9 cellular contexts compared by ENCODE assay signal in genomic region chr6:100472674-100473073, GRCh38. TPM values are rescaled to one million over a fixed set of nuclear protein-coding genes. Genes with fewer than 3 reads are reported as not detected.
DNase-seq lines count a peak whose midpoint lies in the region; ATAC-seq and TF ChIP-seq lines count a peak whose summit lies in the region.
"Had no signal": no experiment of that assay in that cellular context is flagged by ENCODE, and none has a peak within 500 bp of the region (broad histone marks: within the 10 kb centered on the region; RNA-seq: fewer than 3 reads in every experiment).

No MANE protein-coding gene starts in this region.

- H3K27ac ChIP-seq in sigmoid colon: no peak overlapping the region
- no peak overlapping the region for H3K27ac ChIP-seq in adrenal gland

- TF ChIP-seq POLR2A in sigmoid colon (IDR thresholded peaks at IDR 0.05) (no peak), adrenal gland (IDR thresholded peaks at IDR 0.05) (no peak)

- no peak overlapping the region for H3K27ac Mint-ChIP-seq in chondrocyte (ENCODE audit: unreplicated experiment)

- peaks cover 13% of the 10 kb centered on the region for H3K27me3 Mint-ChIP-seq in chondrocyte (ENCODE audit: low read depth)

- H3K4me3 Mint-ChIP-seq in chondrocyte (ENCODE audit: unreplicated experiment): no peak overlapping the region

- H3K9me3 Mint-ChIP-seq in chondrocyte (ENCODE audit: low read depth): no peaks in the 10 kb centered on the region

- peak; percentile 58 for TF ChIP-seq CTCF in chondrocyte (IDR thresholded peaks at IDR 0.05)
- no peak for TF ChIP-seq CTCF in sigmoid colon (IDR thresholded peaks at IDR 0.05)
- TF ChIP-seq CTCF in adrenal gland (IDR thresholded peaks at IDR 0.05): no peak

- H3K36me3 ChIP-seq in sigmoid colon: no peaks in the 10 kb centered on the region
- H3K36me3 ChIP-seq in adrenal gland (replicated peaks in 1 of 2): no peaks in the 10 kb centered on the region

- no peaks in the 10 kb centered on the region for H3K9me3 ChIP-seq in sigmoid colon
- no peaks in the 10 kb centered on the region for H3K9me3 ChIP-seq in adrenal gland (replicated peaks in 1 of 3)

- peak; percentile 94 for ATAC-seq in GM18517 (IDR thresholded peaks at IDR 0.05; ENCODE audit: unreplicated experiment)
- peak; percentile 91 for ATAC-seq in GM21529 (IDR thresholded peaks at IDR 0.05; ENCODE audit: unreplicated experiment)
- peak; percentile 83 for ATAC-seq in HG03558 (IDR thresholded peaks at IDR 0.05; ENCODE audit: extremely low read depth, unreplicated experiment)
- ATAC-seq: Panc1 had no signal

- TF ChIP-seq EP300 in sigmoid colon (IDR thresholded peaks at IDR 0.05): no peak

- H3K27me3 ChIP-seq in sigmoid colon: peaks cover 15 to 62% (median 33%) of the 10 kb centered on the region in 3 donors
- H3K27me3 ChIP-seq in adrenal gland: peaks cover 53% of the 10 kb centered on the region

- WGBS in sigmoid colon, 2 donors: 18 to 24% methylated on average over 3 of the region's 3 CpGs
- 18 to 25% (median 24%) methylated on average over 3 of the region's 3 CpGs for WGBS in adrenal gland, 4 donors

- peaks cover 2% of the 10 kb centered on the region for H3K36me3 Mint-ChIP-seq in chondrocyte (ENCODE audit: low read depth)

- H3K4me3 ChIP-seq in sigmoid colon: no peak overlapping the region
- no peak overlapping the region for H3K4me3 ChIP-seq in adrenal gland

- intact Hi-C loops in sigmoid colon (cut with DNase I): loop anchor here (10.0 kb wide), 1 partner anchor 468 kb away; no protein-coding TSS in a partner anchor
- intact Hi-C loops in adrenal gland (cut with DNase I): no loop called here

- H3K4me1 Mint-ChIP-seq in chondrocyte (ENCODE audit: low read depth): no peaks in the 10 kb centered on the region

- no peak for DNase-seq in chondrocyte (ENCODE audit: low spot score)
- DNase-seq in midbrain (lab: John Stamatoyannopoulos, UW): no peak
- no peak for DNase-seq in sigmoid colon
- no peak for DNase-seq in adrenal gland
- no peak for DNase-seq in activated effector memory CD4-positive, alpha-beta T cell treated with Interleukin-2 at 50 U/mL for 16 hours

- H3K4me1 ChIP-seq in sigmoid colon (peaks cover 0 to 2% (median under 1%) of the 10 kb centered on the region in 4 donors), adrenal gland (replicated peaks in 1 of 2) (no peaks in the 10 kb centered on the region)

RNA-seq across cellular contexts. Expression of gene SIM1, which starts 8.0 kb away (rescaled TPM):
- total RNA-seq in chondrocyte: 3.8 to 11.9 TPM (median 10.7 TPM) in 3 replicates
- not detected for total RNA-seq in sigmoid colon
- not detected for polyA plus RNA-seq in sigmoid colon
- total RNA-seq in adrenal gland: not detected
- polyA plus RNA-seq in adrenal gland: not detected
